21 cellular contexts compared by ENCODE assay signal in genomic region chr2:86769838-86770237, GRCh38. TPM values are rescaled to one million over a fixed set of nuclear protein-coding genes. Genes with fewer than 3 reads are reported as not detected.
DNase-seq lines count a peak whose midpoint lies in the region; ATAC-seq and TF ChIP-seq lines count a peak whose summit lies in the region.
"Had no signal": no experiment of that assay in that cellular context is flagged by ENCODE, and none has a peak within 500 bp of the region (broad histone marks: within the 10 kb centered on the region; RNA-seq: fewer than 3 reads in every experiment).

No MANE protein-coding gene starts in this region.

- in situ Hi-C loops in HAP-1 (cut with MboI; ENCODE audit: low sequenced_read_pairs): no loop called here

- H3K4me3 Mint-ChIP-seq in endodermal cell: no peak overlapping the region
- H3K4me3 Mint-ChIP-seq: B cell; CD8-positive, alpha-beta T cell had no signal

- no peak overlapping the region for H3K27ac Mint-ChIP-seq in endodermal cell
- H3K27ac Mint-ChIP-seq: B cell; CD4-positive, CD25-positive, alpha-beta regulatory T cell had no signal

- H3K36me3 Mint-ChIP-seq in endodermal cell (ENCODE audit: low read depth): peaks cover 64% of the 10 kb centered on the region

- no peaks in the 10 kb centered on the region for H3K4me1 ChIP-seq in HAP-1
- peaks cover 6% of the 10 kb centered on the region for H3K4me1 ChIP-seq in endodermal cell (ENCODE audit: control insufficient read depth, insufficient read depth, low read length)
- H3K4me1 ChIP-seq: Caco-2 had no signal

- no peak overlapping the region for H3K27ac ChIP-seq in endodermal cell (ENCODE audit: low read depth, low read length)
- H3K27ac ChIP-seq: BLaER1, C4-2B had no signal

- H3K9me3 ChIP-seq in HAP-1: no peaks in the 10 kb centered on the region
- H3K9me3 ChIP-seq in endodermal cell (ENCODE audit: control insufficient read depth, low read length): no peaks in the 10 kb centered on the region
- H3K9me3 ChIP-seq: BLaER1, Caco-2 had no signal

- TF ChIP-seq CTCF in endodermal cell (conservative IDR thresholded peaks at IDR 0.05): no peak

- H3K9me3 Mint-ChIP-seq in endodermal cell: no peaks in the 10 kb centered on the region
- H3K9me3 Mint-ChIP-seq: CD4-positive, CD25-positive, alpha-beta regulatory T cell; CD8-positive, alpha-beta T cell had no signal

- H3K36me3 ChIP-seq in HAP-1 (replicated peaks) (peaks cover 46% of the 10 kb centered on the region), endodermal cell (ENCODE audit: control insufficient read depth, insufficient read depth, low read length) (peaks cover 71% of the 10 kb centered on the region)

- peaks cover 17% of the 10 kb centered on the region for H3K4me1 Mint-ChIP-seq in endodermal cell

- peak; percentile 54 for DNase-seq in cerebellar cortex (ENCODE audit: low spot score)
- DNase-seq in left colon: no peak
- DNase-seq in retina: peak; percentile 49
- DNase-seq in LoVo (ENCODE audit: low spot score): no peak
- no peak for DNase-seq in HAP-1 (ENCODE audit: low spot score in 2 of 2)
- no peak for DNase-seq in endodermal cell
- DNase-seq: Caco-2; CD4-positive, CD25-positive, alpha-beta regulatory T cell; CD8-positive, alpha-beta T cell; DMS153; DND-41; GDM1; GOT3; H7 had no signal

- H3K27me3 ChIP-seq in HAP-1 (ENCODE audit: low read depth) (no peaks in the 10 kb centered on the region), endodermal cell (ENCODE audit: control insufficient read depth, insufficient read depth, low read length, poor library complexity, severe bottlenecking) (no peaks in the 10 kb centered on the region)
- H3K27me3 ChIP-seq: BLaER1 had no signal

- no peaks in the 10 kb centered on the region for H3K27me3 Mint-ChIP-seq in endodermal cell (ENCODE audit: insufficient read depth)
- H3K27me3 Mint-ChIP-seq: B cell; CD4-positive, CD25-positive, alpha-beta regulatory T cell had no signal

- 67 to 92% methylated on average over 2 to 4 of the region's 4 CpGs for WGBS in endodermal cell (ENCODE audit: insufficient coverage in 1 of 2, insufficient read length in 1 of 2), 2 experiments

- peak; percentile 69 for ATAC-seq in left colon
- ATAC-seq: GM12878, HCT116 had no signal

- intact Hi-C loops in left colon (cut with DNase I, micrococcal nuclease): no loop called here

- no peak overlapping the region for H3K4me3 ChIP-seq in HAP-1
- H3K4me3 ChIP-seq in endodermal cell (ENCODE audit: low read length): no peak overlapping the region
- H3K4me3 ChIP-seq: BLaER1, GM12878 had no signal

- H3K9ac ChIP-seq in endodermal cell (ENCODE audit: extremely low read depth, low read length, poor library complexity, severe bottlenecking): no peak overlapping the region
- H3K9ac ChIP-seq: BLaER1 had no signal

RNA-seq across cellular contexts. Expression of gene CD8A, which starts 20.9 kb away (rescaled TPM):
- total RNA-seq in left colon (1 to 10 TPM; 1.6 to 3.2 TPM), endodermal cell (under 1 TPM in 1 of 2 donors, not detected in 1; 0.18 TPM)
- polyA plus RNA-seq in endodermal cell (2013, experiment 1 of 2): not detected
- polyA plus RNA-seq in endodermal cell (2013, experiment 2 of 2): not detected
- total RNA-seq: A172; A673; CD4-positive, CD25-positive, alpha-beta regulatory T cell; H7 had no signal

RNA-seq across cellular contexts. Expression of gene RMND5A, which starts 49.7 kb away (rescaled TPM):
- total RNA-seq in left colon (10 to 100 TPM; 64.0 to 77.8 TPM), endodermal cell (10 to 100 TPM; 45.4 to 49.3 TPM)
- polyA plus RNA-seq in endodermal cell (2013, experiment 1 of 2): 26.3 TPM
- 25.9 TPM for polyA plus RNA-seq in endodermal cell (2013, experiment 2 of 2)

Comparison
In these comparisons a context has a peak if more than half of its experiments do, and no peak if none do; other contexts are left out.
1. DNase-seq: peak in cerebellar cortex (single experiment) and retina (single experiment); none in left colon (0 of 2), LoVo (single experiment), HAP-1 (0 of 2) and endodermal cell (single experiment).